ENCODE assay signal across 18 cellular contexts in genomic region chr14:99265571-99265970, GRCh38. TPM values are rescaled to one million over a fixed set of nuclear protein-coding genes. Genes with fewer than 3 reads are reported as not detected.
DNase-seq lines count a peak whose midpoint lies in the region; ATAC-seq lines count a peak whose summit lies in the region.
"Had no signal": no experiment of that assay in that cellular context is flagged by ENCODE, and none has a peak within 500 bp of the region (broad histone marks: within the 10 kb centered on the region; RNA-seq: fewer than 3 reads in every experiment).

No MANE protein-coding gene starts in this region.

- H3K9me3 Mint-ChIP-seq in CD4-positive, CD25-positive, alpha-beta regulatory T cell: peaks cover 0 to 7% (median 0%) of the 10 kb centered on the region in 7 donors
- no peaks in the 10 kb centered on the region for H3K9me3 Mint-ChIP-seq in activated naive CD8-positive, alpha-beta T cell treated with anti-CD3 and anti-CD28 coated beads, Interleukin-2, amount 50 U/mL, for 24 hours
- no peaks in the 10 kb centered on the region for H3K9me3 Mint-ChIP-seq in natural killer cell treated with Interleukin-12 subunit alpha and Interleukin-12 subunit beta and Interleukin-15 and Interleukin-18, amount 100 ng/mL, for 72 hours

- H3K4me3 ChIP-seq in CD4-positive, CD25-positive, alpha-beta regulatory T cell (ENCODE audit: low read depth, low read length): peak overlapping the region; percentile 99
- no peak overlapping the region for H3K4me3 ChIP-seq in trophoblast cell (ENCODE audit: low read depth, low read length)
- H3K4me3 ChIP-seq: left lung, MG63 had no signal

- peaks cover 8% of the 10 kb centered on the region for H3K79me1 ChIP-seq in trophoblast cell (ENCODE audit: low read length)

- H4K12ac ChIP-seq in trophoblast cell (ENCODE audit: low read depth, low read length): no peak overlapping the region

- H3K27ac Mint-ChIP-seq in CD4-positive, CD25-positive, alpha-beta regulatory T cell: peak overlapping the region; percentile 100
- peak overlapping the region; percentile 94 for H3K27ac Mint-ChIP-seq in activated naive CD8-positive, alpha-beta T cell treated with anti-CD3 and anti-CD28 coated beads, Interleukin-2, amount 50 U/mL, for 24 hours
- H3K27ac Mint-ChIP-seq in natural killer cell treated with Interleukin-12 subunit alpha and Interleukin-12 subunit beta and Interleukin-15 and Interleukin-18, amount 100 ng/mL, for 72 hours: peak overlapping the region; percentile 89 to 98
- H3K27ac Mint-ChIP-seq: B cell had no signal

- H3K4me3 Mint-ChIP-seq in CD4-positive, CD25-positive, alpha-beta regulatory T cell: peak overlapping the region; percentile 94 to 99 (median 96)
- H3K4me3 Mint-ChIP-seq in activated naive CD8-positive, alpha-beta T cell treated with anti-CD3 and anti-CD28 coated beads, Interleukin-2, amount 50 U/mL, for 24 hours: peak overlapping the region; percentile 85
- H3K4me3 Mint-ChIP-seq in natural killer cell treated with Interleukin-12 subunit alpha and Interleukin-12 subunit beta and Interleukin-15 and Interleukin-18, amount 100 ng/mL, for 72 hours: peak overlapping the region; percentile 95
- H3K4me3 Mint-ChIP-seq: B cell had no signal

- peak; percentile 12 to 29 for ATAC-seq in CD4-positive, CD25-positive, alpha-beta regulatory T cell (ENCODE audit: low read depth in 2 of 2)
- no peak for ATAC-seq in activated naive CD8-positive, alpha-beta T cell treated with anti-CD3 and anti-CD28 coated beads, Interleukin-2, amount 50 U/mL, for 24 hours
- no peak for ATAC-seq in natural killer cell treated with Interleukin-12 subunit alpha and Interleukin-12 subunit beta and Interleukin-15 and Interleukin-18, amount 100 ng/mL, for 72 hours
- ATAC-seq in GM18498 (IDR thresholded peaks at IDR 0.05; ENCODE audit: unreplicated experiment): no peak
- ATAC-seq: left lung, Panc1 had no signal

- H3K4me1 Mint-ChIP-seq in CD4-positive, CD25-positive, alpha-beta regulatory T cell: peaks cover 28 to 66% (median 45%) of the 10 kb centered on the region in 4 donors
- peaks cover 79% of the 10 kb centered on the region for H3K4me1 Mint-ChIP-seq in activated naive CD8-positive, alpha-beta T cell treated with anti-CD3 and anti-CD28 coated beads, Interleukin-2, amount 50 U/mL, for 24 hours
- H3K4me1 Mint-ChIP-seq in natural killer cell treated with Interleukin-12 subunit alpha and Interleukin-12 subunit beta and Interleukin-15 and Interleukin-18, amount 100 ng/mL, for 72 hours (ENCODE audit: low read depth in 2 of 2): peaks cover 81 to 84% of the 10 kb centered on the region in 2 donors

- no peak overlapping the region for H2BK12ac ChIP-seq in trophoblast cell (ENCODE audit: low read length)

- no peak overlapping the region for H2AFZ ChIP-seq in trophoblast cell (ENCODE audit: insufficient read depth, low read length, poor library complexity)

- no peaks in the 10 kb centered on the region for H3K79me2 ChIP-seq in trophoblast cell (ENCODE audit: control insufficient read depth, insufficient read depth, low read length, poor library complexity)

- peak overlapping the region; percentile 99 for H3K27ac ChIP-seq in CD4-positive, CD25-positive, alpha-beta regulatory T cell (ENCODE audit: insufficient read depth, low read length, poor library complexity, severe bottlenecking)
- H3K27ac ChIP-seq in KOPT-K1 (ENCODE audit: low read depth, low read length, poor library complexity, severe bottlenecking) (peak overlapping the region; percentile 94), trophoblast cell (ENCODE audit: low read depth, low read length) (no peak overlapping the region)
- H3K27ac ChIP-seq: brain microvascular endothelial cell, left lung, WERI-Rb-1 had no signal

- no peak overlapping the region for H4K91ac ChIP-seq in trophoblast cell (ENCODE audit: low read depth, low read length)

- no peak overlapping the region for H3K14ac ChIP-seq in trophoblast cell (ENCODE audit: low read length)

- H3K4me2 ChIP-seq in trophoblast cell (ENCODE audit: low read length): no peak overlapping the region

- no peak overlapping the region for H2BK120ac ChIP-seq in trophoblast cell (ENCODE audit: insufficient read depth, low read length, poor library complexity)

- no peak overlapping the region for H2BK5ac ChIP-seq in trophoblast cell (ENCODE audit: low read depth, low read length, poor library complexity)

- H3K27me3 ChIP-seq in CD4-positive, CD25-positive, alpha-beta regulatory T cell (ENCODE audit: control insufficient read depth, insufficient read depth, low read length): no peaks in the 10 kb centered on the region
- H3K27me3 ChIP-seq in trophoblast cell (ENCODE audit: insufficient read depth, low read length): peaks cover 4% of the 10 kb centered on the region

- peaks cover 9% of the 10 kb centered on the region for H3K36me3 ChIP-seq in CD4-positive, CD25-positive, alpha-beta regulatory T cell (ENCODE audit: control insufficient read depth, insufficient read depth, low read length)
- peaks cover 72% of the 10 kb centered on the region for H3K36me3 ChIP-seq in KOPT-K1 (ENCODE audit: insufficient read depth, low read length)
- no peaks in the 10 kb centered on the region for H3K36me3 ChIP-seq in trophoblast cell (ENCODE audit: control insufficient read depth in 1 of 2, insufficient read depth in 2 of 2, low read length in 2 of 2)
- H3K36me3 ChIP-seq: brain microvascular endothelial cell, left lung, MG63, WERI-Rb-1 had no signal

- H3K4me1 ChIP-seq in CD4-positive, CD25-positive, alpha-beta regulatory T cell (ENCODE audit: control insufficient read depth, insufficient read depth, low read length, poor library complexity, severe bottlenecking): peaks cover 79% of the 10 kb centered on the region
- peaks cover 13 to 17% of the 10 kb centered on the region in 2 experiments for H3K4me1 ChIP-seq in trophoblast cell (ENCODE audit: control insufficient read depth in 1 of 2, insufficient read depth in 2 of 2, low read length in 2 of 2)

- no peak overlapping the region for H3K18ac ChIP-seq in trophoblast cell (ENCODE audit: low read length)

- H2AK5ac ChIP-seq in trophoblast cell (ENCODE audit: low read length): no peak overlapping the region

- peaks cover 17% of the 10 kb centered on the region for H3K27me3 Mint-ChIP-seq in CD4-positive, CD25-positive, alpha-beta regulatory T cell
- peaks cover 4% of the 10 kb centered on the region for H3K27me3 Mint-ChIP-seq in activated naive CD8-positive, alpha-beta T cell treated with anti-CD3 and anti-CD28 coated beads, Interleukin-2, amount 50 U/mL, for 24 hours
- H3K27me3 Mint-ChIP-seq in natural killer cell treated with Interleukin-12 subunit alpha and Interleukin-12 subunit beta and Interleukin-15 and Interleukin-18, amount 100 ng/mL, for 72 hours: no peaks in the 10 kb centered on the region

- peaks cover 61% of the 10 kb centered on the region for H3K36me3 Mint-ChIP-seq in CD4-positive, CD25-positive, alpha-beta regulatory T cell
- peaks cover 23% of the 10 kb centered on the region for H3K36me3 Mint-ChIP-seq in activated naive CD8-positive, alpha-beta T cell treated with anti-CD3 and anti-CD28 coated beads, Interleukin-2, amount 50 U/mL, for 24 hours (ENCODE audit: low read depth)
- H3K36me3 Mint-ChIP-seq in natural killer cell treated with Interleukin-12 subunit alpha and Interleukin-12 subunit beta and Interleukin-15 and Interleukin-18, amount 100 ng/mL, for 72 hours: no peaks in the 10 kb centered on the region

- H3K23ac ChIP-seq in trophoblast cell (ENCODE audit: low read length): no peak overlapping the region

- WGBS in trophoblast cell (ENCODE audit: extremely low coverage, insufficient coverage, insufficient read length): no CpG with 5 or more reads among the region's 10 CpGs

- H3K4ac ChIP-seq in trophoblast cell (ENCODE audit: low read depth, low read length): no peak overlapping the region

- no peaks in the 10 kb centered on the region for H3K9me3 ChIP-seq in CD4-positive, CD25-positive, alpha-beta regulatory T cell (ENCODE audit: control insufficient read depth in 2 of 2, low read length in 2 of 2)
- H3K9me3 ChIP-seq in KOPT-K1 (ENCODE audit: insufficient read depth, low read length, poor library complexity, severe bottlenecking) (no peaks in the 10 kb centered on the region), trophoblast cell (ENCODE audit: insufficient read depth, low read depth, low read length) (no peaks in the 10 kb centered on the region)
- H3K9me3 ChIP-seq: left lung, MG63 had no signal

- no peak overlapping the region for H3K9ac ChIP-seq in trophoblast cell (ENCODE audit: low read length)

- no peak overlapping the region for H4K8ac ChIP-seq in trophoblast cell (ENCODE audit: low read depth, low read length)

- peak in 2 of 3 donors; percentile 70 to 74 for DNase-seq in CD4-positive, CD25-positive, alpha-beta regulatory T cell
- no peak for DNase-seq in activated naive CD8-positive, alpha-beta T cell treated with anti-CD3 and anti-CD28 coated beads, Interleukin-2, amount 50 U/mL, for 24 hours
- DNase-seq in natural killer cell treated with Interleukin-12 subunit alpha and Interleukin-12 subunit beta and Interleukin-15 and Interleukin-18, amount 100 ng/mL, for 72 hours (ENCODE audit: low spot score): no peak
- no peak for DNase-seq in trophoblast cell
- no peak for DNase-seq in dedifferentiated amniotic fluid mesenchymal stem cell (ENCODE audit: extremely low spot score)
- DNase-seq: brain microvascular endothelial cell; DMS79; effector CD4-positive, alpha-beta T cell; left lung; MG63; NCI-H1930; NCI-H69; stimulated activated CD4-positive, alpha-beta T cell treated with anti-CD3 and anti-CD28 coated beads, Interleukin-2, amount 100 ng/mL, for 48 hours; WERI-Rb-1 had no signal

RNA-seq across cellular contexts. Expression of gene BCL11B, which starts 6.4 kb away (rescaled TPM):
- 210 TPM for total RNA-seq in CD4-positive, CD25-positive, alpha-beta regulatory T cell
- 1 to 10 TPM; 5.3 to 5.7 (median 5.4) TPM for polyA plus RNA-seq in CD4-positive, CD25-positive, alpha-beta regulatory T cell
- 10 to 100 TPM; 12.9 to 27.6 TPM for total RNA-seq in natural killer cell treated with Interleukin-12 subunit alpha and Interleukin-12 subunit beta and Interleukin-15 and Interleukin-18, amount 100 ng/mL, for 72 hours
- 1.0 and 1.1 TPM in 2 replicates for polyA plus RNA-seq in trophoblast cell (2013)

Comparison
In these comparisons a context has a peak if more than half of its experiments do, and no peak if none do; other contexts are left out.
1. ATAC-seq: peak in CD4-positive, CD25-positive, alpha-beta regulatory T cell (2 of 2); none in activated naive CD8-positive, alpha-beta T cell treated with anti-CD3 and anti-CD28 coated beads, Interleukin-2, amount 50 U/mL, for 24 hours (single experiment), natural killer cell treated with Interleukin-12 subunit alpha and Interleukin-12 subunit beta and Interleukin-15 and Interleukin-18, amount 100 ng/mL, for 72 hours (0 of 2) and GM18498 (single experiment).
2. DNase-seq: peak in CD4-positive, CD25-positive, alpha-beta regulatory T cell (2 of 3); none in activated naive CD8-positive, alpha-beta T cell treated with anti-CD3 and anti-CD28 coated beads, Interleukin-2, amount 50 U/mL, for 24 hours (single experiment), natural killer cell treated with Interleukin-12 subunit alpha and Interleukin-12 subunit beta and Interleukin-15 and Interleukin-18, amount 100 ng/mL, for 72 hours (single experiment), trophoblast cell (0 of 2) and dedifferentiated amniotic fluid mesenchymal stem cell (single experiment).
3. Peak in every context shown above with its lines, with median percentiles within 50 percentile points of each other: H3K27ac Mint-ChIP-seq and H3K4me3 Mint-ChIP-seq.